12 cellular contexts compared by ENCODE assay signal in genomic region chr15:99474041-99474906, GRCh38.
DNase-seq lines count a peak whose midpoint lies in the region; ATAC-seq and TF ChIP-seq lines count a peak whose summit lies in the region.
"Had no signal": no experiment of that assay in that cellular context is flagged by ENCODE, and none has a peak within 500 bp of the region (broad histone marks: within the 10 kb centered on the region; RNA-seq: fewer than 3 reads in every experiment).

No MANE protein-coding gene starts in this region.

- no peak for TF ChIP-seq POLR2A in gastroesophageal sphincter (IDR thresholded peaks at IDR 0.05)

- no peak overlapping the region for H3K27ac Mint-ChIP-seq in activated CD4-positive, alpha-beta T cell treated with anti-CD3 and anti-CD28 coated beads, Interleukin-2, amount 10 ng/mL, durations not matched to agents 7 days and 5 days
- no peak overlapping the region for H3K27ac Mint-ChIP-seq in activated CD4-positive, alpha-beta T cell treated with anti-CD3 and anti-CD28 coated beads for 36 hours

- no peaks in the 10 kb centered on the region for H3K36me3 Mint-ChIP-seq in activated CD4-positive, alpha-beta T cell treated with anti-CD3 and anti-CD28 coated beads, Interleukin-2, amount 10 ng/mL, durations not matched to agents 7 days and 5 days (ENCODE audit: low read depth)
- H3K36me3 Mint-ChIP-seq in activated CD4-positive, alpha-beta T cell treated with anti-CD3 and anti-CD28 coated beads for 36 hours (ENCODE audit: low read depth) = no peaks in the 10 kb centered on the region

- DNase-seq in activated CD4-positive, alpha-beta T cell treated with anti-CD3 and anti-CD28 coated beads, Interleukin-2, amount 10 ng/mL, durations not matched to agents 7 days and 5 days = peak; percentile 3
- no peak for DNase-seq in activated CD4-positive, alpha-beta T cell treated with anti-CD3 and anti-CD28 coated beads for 36 hours
- DNase-seq in myocyte (ENCODE audit: low read depth) (peak; percentile 80), upper lobe of right lung (peak; percentile 75), NCI-H748 treated with DMSO at 0.1 percent for 48 hours (lab: John Stamatoyannopoulos, UW) (no peak), hepatocyte (ENCODE audit: low spot score) (no peak)
- DNase-seq: activated CD4-positive, alpha-beta T cell treated with anti-CD3 and anti-CD28 coated beads, Interleukin-2, amount 50 U/mL, for 4 hours; DMS79; NCI-H226; SK-N-SH had no signal

- no peak for TF ChIP-seq CTCF in gastroesophageal sphincter (IDR thresholded peaks at IDR 0.05)
- no peak for TF ChIP-seq CTCF in upper lobe of right lung (IDR thresholded peaks at IDR 0.05)
- TF ChIP-seq CTCF in hepatocyte (IDR thresholded peaks at IDR 0.05; ENCODE audit: poor library complexity) = no peak

- no peaks in the 10 kb centered on the region for H3K27me3 ChIP-seq in gastroesophageal sphincter
- no peaks in the 10 kb centered on the region for H3K27me3 ChIP-seq in upper lobe of right lung
- H3K27me3 ChIP-seq in hepatocyte = no peaks in the 10 kb centered on the region

- 71 to 85% methylated on average over 5 to 12 of the region's 20 CpGs for WGBS in gastroesophageal sphincter (ENCODE audit: low coverage in 1 of 2), 2 donors
- WGBS in hepatocyte (ENCODE audit: low lambda C conversion rate, missing lambda C conversion rate) = 93% methylated on average over 20 of the region's 20 CpGs

- no peak overlapping the region for H3K4me2 ChIP-seq in hepatocyte
- H3K4me2 ChIP-seq: SK-N-SH had no signal

- H3K4me3 Mint-ChIP-seq in activated CD4-positive, alpha-beta T cell treated with anti-CD3 and anti-CD28 coated beads, Interleukin-2, amount 10 ng/mL, durations not matched to agents 7 days and 5 days = no peak overlapping the region
- no peak overlapping the region for H3K4me3 Mint-ChIP-seq in activated CD4-positive, alpha-beta T cell treated with anti-CD3 and anti-CD28 coated beads for 36 hours

- H3K9me2 ChIP-seq in hepatocyte (replicated peaks; ENCODE audit: insufficient read depth) = no peaks in the 10 kb centered on the region
- H3K9me2 ChIP-seq: SK-N-SH had no signal

- intact Hi-C loops in activated CD4-positive, alpha-beta T cell treated with anti-CD3 and anti-CD28 coated beads for 36 hours (cut with DNase I, micrococcal nuclease) = no loop called here
- intact Hi-C loops in upper lobe of right lung (cut with DNase I) = no loop called here

- H3K4me1 ChIP-seq in gastroesophageal sphincter (peaks cover 6 to 54% (median 28%) of the 10 kb centered on the region in 3 donors), upper lobe of right lung (peaks cover 39% of the 10 kb centered on the region), hepatocyte (ENCODE audit: insufficient read depth) (peaks cover 20% of the 10 kb centered on the region)

- H3K36me3 ChIP-seq in gastroesophageal sphincter (no peaks in the 10 kb centered on the region), upper lobe of right lung (no peaks in the 10 kb centered on the region), hepatocyte (replicated peaks; ENCODE audit: insufficient read depth, low read depth) (no peaks in the 10 kb centered on the region)

- no peak overlapping the region for H3K4me3 ChIP-seq in gastroesophageal sphincter
- no peak overlapping the region for H3K4me3 ChIP-seq in upper lobe of right lung
- no peak overlapping the region for H3K4me3 ChIP-seq in hepatocyte

- H3K4me1 Mint-ChIP-seq in activated CD4-positive, alpha-beta T cell treated with anti-CD3 and anti-CD28 coated beads, Interleukin-2, amount 10 ng/mL, durations not matched to agents 7 days and 5 days = peaks cover 21% of the 10 kb centered on the region
- H3K4me1 Mint-ChIP-seq in activated CD4-positive, alpha-beta T cell treated with anti-CD3 and anti-CD28 coated beads for 36 hours = peaks cover 20% of the 10 kb centered on the region

- no peak for TF ChIP-seq EP300 in gastroesophageal sphincter (IDR thresholded peaks at IDR 0.05)

- no peaks in the 10 kb centered on the region for H4K20me1 ChIP-seq in hepatocyte (ENCODE audit: insufficient read depth, poor library complexity, severe bottlenecking)

- H3K27ac ChIP-seq in gastroesophageal sphincter = peak overlapping the region in 3 of 4 donors; percentile 60 to 88 (median 85)
- H3K27ac ChIP-seq in upper lobe of right lung = peak overlapping the region; percentile 76
- no peak overlapping the region for H3K27ac ChIP-seq in hepatocyte

- POLR2A ChIA-PET in activated CD4-positive, alpha-beta T cell treated with anti-CD3 and anti-CD28 coated beads, Interleukin-2, amount 10 ng/mL, durations not matched to agents 7 days and 5 days (lab: Charles Lee) = no interaction called here
- POLR2A ChIA-PET in activated CD4-positive, alpha-beta T cell treated with anti-CD3 and anti-CD28 coated beads for 36 hours (lab: Charles Lee) = no interaction called here

- no peaks in the 10 kb centered on the region for H3K79me2 ChIP-seq in hepatocyte

- no peaks in the 10 kb centered on the region for H3K9me3 Mint-ChIP-seq in activated CD4-positive, alpha-beta T cell treated with anti-CD3 and anti-CD28 coated beads, Interleukin-2, amount 10 ng/mL, durations not matched to agents 7 days and 5 days
- no peaks in the 10 kb centered on the region for H3K9me3 Mint-ChIP-seq in activated CD4-positive, alpha-beta T cell treated with anti-CD3 and anti-CD28 coated beads for 36 hours (ENCODE audit: low read depth)

- H3K9me3 ChIP-seq in gastroesophageal sphincter = no peaks in the 10 kb centered on the region
- H3K9me3 ChIP-seq in upper lobe of right lung = no peaks in the 10 kb centered on the region
- no peaks in the 10 kb centered on the region for H3K9me3 ChIP-seq in hepatocyte (ENCODE audit: low read depth)
- H3K9me3 ChIP-seq: SK-N-SH had no signal

- no peaks in the 10 kb centered on the region for H3K27me3 Mint-ChIP-seq in activated CD4-positive, alpha-beta T cell treated with anti-CD3 and anti-CD28 coated beads, Interleukin-2, amount 10 ng/mL, durations not matched to agents 7 days and 5 days
- no peaks in the 10 kb centered on the region for H3K27me3 Mint-ChIP-seq in activated CD4-positive, alpha-beta T cell treated with anti-CD3 and anti-CD28 coated beads for 36 hours

- no peak overlapping the region for H2AFZ ChIP-seq in hepatocyte

- CTCF ChIA-PET in activated CD4-positive, alpha-beta T cell treated with anti-CD3 and anti-CD28 coated beads, Interleukin-2, amount 10 ng/mL, durations not matched to agents 7 days and 5 days (lab: Charles Lee) = interaction anchor here (0.8 to 1.2 kb wide), 3 partner anchors 8 to 14 kb away, joined by 3 read pairs; no protein-coding TSS in a partner anchor
- CTCF ChIA-PET in activated CD4-positive, alpha-beta T cell treated with anti-CD3 and anti-CD28 coated beads for 36 hours (lab: Charles Lee) = interaction anchor here (0.6 kb wide), 1 partner anchor 100 kb away, joined by 3 read pairs; no protein-coding TSS in a partner anchor

- ATAC-seq in activated CD4-positive, alpha-beta T cell treated with anti-CD3 and anti-CD28 coated beads for 36 hours = no peak
- no peak for ATAC-seq in gastroesophageal sphincter
- ATAC-seq in upper lobe of right lung = peak; percentile 78
- ATAC-seq in HG02973 (IDR thresholded peaks at IDR 0.05; ENCODE audit: unreplicated experiment) = no peak

Comparison
In these comparisons a context has a peak if more than half of its experiments do, and no peak if none do; other contexts are left out.
1. DNase-seq: peak in activated CD4-positive, alpha-beta T cell treated with anti-CD3 and anti-CD28 coated beads, Interleukin-2, amount 10 ng/mL, durations not matched to agents 7 days and 5 days (single experiment), myocyte (single experiment) and upper lobe of right lung (single experiment); none in activated CD4-positive, alpha-beta T cell treated with anti-CD3 and anti-CD28 coated beads for 36 hours (single experiment), NCI-H748 treated with DMSO at 0.1 percent for 48 hours (single experiment) and hepatocyte (single experiment).